ENCODE assay signal across 8 cellular contexts in the genomic region with DNA sequence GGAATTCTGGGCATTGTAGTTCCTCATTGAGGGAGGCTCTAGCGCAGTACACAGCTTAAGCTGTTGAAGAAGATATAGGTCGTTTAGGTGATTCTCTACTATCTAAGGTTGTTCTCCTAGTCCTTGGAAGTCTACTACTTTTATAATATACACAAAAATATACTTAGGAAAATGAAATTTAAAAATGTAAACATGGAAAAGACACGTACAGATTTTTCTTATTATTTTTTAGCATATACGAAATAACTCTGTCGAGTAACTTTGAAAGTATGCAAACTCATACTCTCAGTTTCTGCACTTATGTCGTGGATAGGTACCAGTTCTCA. TPM values are rescaled to one million over a fixed set of nuclear protein-coding genes. Genes with fewer than 3 reads are reported as not detected.
DNase-seq lines count a peak whose midpoint lies in the region; ATAC-seq, FAIRE-seq and TF ChIP-seq lines count a peak whose summit lies in the region.

No MANE protein-coding gene starts in this region.

- no peaks in the 10 kb centered on the region for H3F3A ChIP-seq in PC-3 (ENCODE audit: low read length, unreplicated experiment)

- POLR2A ChIA-PET in PC-3 (lab: Charles Lee; ENCODE audit: unreplicated experiment): no interaction called here

- H3K27ac ChIP-seq in PC-3 (ENCODE audit: low read length): no peak overlapping the region
- H3K27ac ChIP-seq in esophagus (ENCODE audit: low read depth in 2 of 2, low read length in 1 of 2): no peak overlapping the region
- H3K27ac ChIP-seq in psoas muscle: peak overlapping the region; percentile 67
- no peak overlapping the region for H3K27ac ChIP-seq in substantia nigra (ENCODE audit: low read depth, low read length, poor library complexity, severe bottlenecking)
- H3K27ac ChIP-seq in body of pancreas: peak overlapping the region in 1 of 4 donors; percentile 83

- ATAC-seq in PC-3 (no peak), psoas muscle (no peak), body of pancreas (no peak), GM19452 (IDR thresholded peaks at IDR 0.05; ENCODE audit: unreplicated experiment) (no peak)

- H3K9me2 ChIP-seq in PC-3 (replicated peaks; ENCODE audit: low read length): no peaks in the 10 kb centered on the region

- peaks cover 39% of the 10 kb centered on the region for H3K79me2 ChIP-seq in PC-3 (ENCODE audit: low read length)

- H3K4me3 ChIP-seq in PC-3 (ENCODE audit: low read length) (peak overlapping the region; percentile 73), esophagus (ENCODE audit: low read depth in 1 of 2, low read length in 2 of 2) (peak overlapping the region; percentile 65 to 73), psoas muscle (peak overlapping the region; percentile 83), body of pancreas (peak overlapping the region in 1 of 2 donors; percentile 91)

- H3K4me2 ChIP-seq in PC-3 (ENCODE audit: low read length): peak overlapping the region; percentile 93

- peak overlapping the region; percentile 94; the same call in 1 of the 2 replicates for H2AFZ ChIP-seq in PC-3 (ENCODE audit: low read length)

- CTCF ChIA-PET in PC-3 (lab: Charles Lee): no interaction called here

- DNase-seq in GM13977 (ENCODE audit: low spot score) (peak; percentile 27), PC-3 (no peak), psoas muscle (no peak), substantia nigra (lab: John Stamatoyannopoulos, UW) (no peak), body of pancreas (no peak), H54 (ENCODE audit: insufficient read length, low spot score) (no peak)

- TF ChIP-seq CTCF in GM13977 (IDR thresholded peaks at IDR 0.05; ENCODE audit: extremely low read depth, insufficient read depth, missing control alignments) (no peak), PC-3 (conservative IDR thresholded peaks at IDR 0.05; ENCODE audit: low read depth, low read length) (no peak), psoas muscle (IDR thresholded peaks at IDR 0.05) (no peak), body of pancreas (IDR thresholded peaks at IDR 0.05) (no peak)

- H3K9me3 ChIP-seq in PC-3 (ENCODE audit: low read length) (no peaks in the 10 kb centered on the region), esophagus (ENCODE audit: control insufficient read depth in 2 of 2, insufficient read depth in 1 of 2, low read depth in 1 of 2, low read length in 1 of 2) (no peaks in the 10 kb centered on the region), psoas muscle (no peaks in the 10 kb centered on the region), body of pancreas (no peaks in the 10 kb centered on the region)

- TF ChIP-seq POLR2A in body of pancreas (IDR thresholded peaks at IDR 0.05): no peak
- no peak for TF ChIP-seq POLR2A in H54 (IDR thresholded peaks at IDR 0.05; ENCODE audit: low read depth, low read length)

- WGBS in esophagus, 2 donors: 30 to 33% methylated on average over 6 of the region's 6 CpGs
- 34 to 35% (median 35%) methylated on average over 6 of the region's 6 CpGs for WGBS in psoas muscle, 3 donors
- WGBS in body of pancreas, 2 donors: 30 to 31% methylated on average over 6 of the region's 6 CpGs

- no peak overlapping the region for H3K9ac ChIP-seq in PC-3 (ENCODE audit: low read length)

- in situ Hi-C loops in GM13977 (cut with MboI; ENCODE audit: low pct_unique_long_range_greater_than_20kb, low sequenced_read_pairs, unreplicated experiment): no loop called here

- H3K36me3 ChIP-seq in PC-3 (ENCODE audit: low read depth, low read length): no peaks in the 10 kb centered on the region
- H3K36me3 ChIP-seq in esophagus (ENCODE audit: control insufficient read depth in 2 of 2, insufficient read depth in 2 of 2, low read length in 1 of 2): no peaks in the 10 kb centered on the region
- H3K36me3 ChIP-seq in psoas muscle (ENCODE audit: insufficient read depth in 1 of 2, low read depth in 1 of 2): peaks cover 0 to 1% of the 10 kb centered on the region in 2 donors
- no peaks in the 10 kb centered on the region for H3K36me3 ChIP-seq in body of pancreas (replicated peaks in 1 of 2; ENCODE audit: insufficient read depth in 1 of 2, low read depth in 2 of 2)

- no peaks in the 10 kb centered on the region for H4K20me1 ChIP-seq in PC-3 (ENCODE audit: low read length)

- no TSS peak for BruUV-seq in PC-3 (replicated peaks; lab: Mats Ljungman, UMichigan)

- FAIRE-seq in H54 (lab: Jason Lieb, UNC): no peak

- intact Hi-C loops in PC-3 (cut with micrococcal nuclease): no loop called here
- intact Hi-C loops in psoas muscle (cut with DNase I): no loop called here
- intact Hi-C loops in body of pancreas (cut with DNase I): no loop called here

- H3K4me1 ChIP-seq in PC-3 (ENCODE audit: insufficient read depth, low read length) (peaks cover 6% of the 10 kb centered on the region; the same call in 1 of the 2 replicates), esophagus (ENCODE audit: control insufficient read depth in 2 of 2, insufficient read depth in 2 of 2, low read length in 1 of 2) (no peaks in the 10 kb centered on the region), psoas muscle (peaks cover 21% of the 10 kb centered on the region), body of pancreas (peaks cover 11% of the 10 kb centered on the region)

- H3K27me3 ChIP-seq in PC-3 (ENCODE audit: low read length) (no peaks in the 10 kb centered on the region), esophagus (ENCODE audit: control insufficient read depth in 1 of 2, insufficient read depth in 2 of 2, low read length in 2 of 2) (no peaks in the 10 kb centered on the region), psoas muscle (ENCODE audit: insufficient read depth in 3 of 3, low read length in 2 of 3) (no peaks in the 10 kb centered on the region), body of pancreas (no peaks in the 10 kb centered on the region)

RNA-seq across cellular contexts. Expression of a gene that starts 0.3 kb away (rescaled TPM):
- total RNA-seq in PC-3 (2014; rRNA removed) (21.1 and 27.0 TPM in 2 replicates), psoas muscle (10 to 100 TPM; 12.9 to 35.2 (median 22.5) TPM), body of pancreas (10 to 100 TPM; 13.2 to 18.2 TPM)
- polyA plus RNA-seq in esophagus (10 to 100 TPM; 14.2 to 58.5 TPM), psoas muscle (10 to 100 TPM; 16.2 to 53.1 (median 40.3) TPM)

RNA-seq across cellular contexts. Expression of a gene that starts 10.2 kb away (rescaled TPM):
- total RNA-seq in PC-3 (2014; rRNA removed) (20.9 and 33.7 TPM in 2 replicates), psoas muscle (10 to 100 TPM; 36.8 to 49.6 (median 43.6) TPM), body of pancreas (10 to 100 TPM; 22.3 to 25.1 TPM)
- polyA plus RNA-seq in esophagus (10 to 100 TPM; 24.1 to 40.5 TPM), psoas muscle (10 to 100 TPM; 18.9 to 52.5 (median 23.8) TPM)
